In genomic region chr21:37878946-37879660, GRCh38 we compare ENCODE assay signal across 14 cellular contexts. TPM values are rescaled to one million over a fixed set of nuclear protein-coding genes. Genes with fewer than 3 reads are reported as not detected.
A peak's percentile ranks its signal among the peaks of the same experiment; 100 is the strongest.
DNase-seq lines count a peak whose midpoint lies in the region; ATAC-seq and TF ChIP-seq lines count a peak whose summit lies in the region.
"Had no signal": no experiment of that assay in that cellular context is flagged by ENCODE, and none has a peak within 500 bp of the region (broad histone marks: within the 10 kb centered on the region; RNA-seq: fewer than 3 reads in every experiment).

No MANE protein-coding gene starts in this region.

- TF ChIP-seq CTCF in osteocyte (IDR thresholded peaks at IDR 0.05) = no peak
- no peak for TF ChIP-seq CTCF in PC-9 (conservative IDR thresholded peaks at IDR 0.05)

- no peak overlapping the region for H3K4me3 Mint-ChIP-seq in activated CD4-positive, alpha-beta T cell treated with anti-CD3 and anti-CD28 coated beads for 36 hours
- no peak overlapping the region for H3K4me3 Mint-ChIP-seq in osteocyte (ENCODE audit: unreplicated experiment)
- H3K4me3 Mint-ChIP-seq: activated CD8-positive, alpha-beta memory T cell treated with anti-CD3 and anti-CD28 coated beads, Interleukin-2, amount 10 ng/mL, durations not matched to agents 7 days and 5 days had no signal

- H3K79me2 ChIP-seq in PC-9 (ENCODE audit: low read depth) = no peaks in the 10 kb centered on the region

- no peak overlapping the region for H3K4me2 ChIP-seq in PC-9

- H3K36me3 Mint-ChIP-seq in activated CD4-positive, alpha-beta T cell treated with anti-CD3 and anti-CD28 coated beads for 36 hours (ENCODE audit: low read depth) = no peaks in the 10 kb centered on the region
- H3K36me3 Mint-ChIP-seq in osteocyte (ENCODE audit: unreplicated experiment) = no peaks in the 10 kb centered on the region
- H3K36me3 Mint-ChIP-seq: activated CD8-positive, alpha-beta memory T cell treated with anti-CD3 and anti-CD28 coated beads, Interleukin-2, amount 10 ng/mL, durations not matched to agents 7 days and 5 days had no signal

- no peaks in the 10 kb centered on the region for H4K20me1 ChIP-seq in PC-9 (ENCODE audit: insufficient read depth)

- no TSS peak for BruUV-seq in PC-9 (replicated peaks; lab: Mats Ljungman, UMichigan)

- no peaks in the 10 kb centered on the region for H3K36me3 ChIP-seq in PC-9 (ENCODE audit: low read depth)
- H3K36me3 ChIP-seq: prostate gland had no signal

- intact Hi-C loops in activated CD4-positive, alpha-beta T cell treated with anti-CD3 and anti-CD28 coated beads for 36 hours (cut with DNase I, micrococcal nuclease) = no loop called here
- intact Hi-C loops in PC-9 (cut with micrococcal nuclease; ENCODE audit: unreplicated experiment) = no loop called here

- no peak for DNase-seq in activated CD4-positive, alpha-beta T cell treated with anti-CD3 and anti-CD28 coated beads for 36 hours
- DNase-seq in activated CD4-positive, alpha-beta T cell treated with anti-CD3 and anti-CD28 coated beads, Interleukin-2, amount 50 U/mL, for 48 hours = no peak
- DNase-seq in NCI-H226 (peak; percentile 77), cerebellar cortex (ENCODE audit: low spot score) (peak; percentile 41), osteocyte (ENCODE audit: extremely low spot score, unreplicated experiment) (no peak), dedifferentiated amniotic fluid mesenchymal stem cell (ENCODE audit: extremely low spot score) (no peak), PC-9 (no peak)
- DNase-seq in stimulated activated CD4-positive, alpha-beta T cell treated with anti-CD3 and anti-CD28 coated beads, Interleukin-2, amount 100 ng/mL, for 24 hours = no peak
- DNase-seq: activated CD8-positive, alpha-beta memory T cell treated with anti-CD3 and anti-CD28 coated beads, Interleukin-2, amount 10 ng/mL, durations not matched to agents 7 days and 5 days; aorta; NCI-H2081; SW 1271 had no signal

- H3K9me2 ChIP-seq in PC-9 (ENCODE audit: insufficient read depth) = no peaks in the 10 kb centered on the region

- H3K27me3 Mint-ChIP-seq in activated CD4-positive, alpha-beta T cell treated with anti-CD3 and anti-CD28 coated beads for 36 hours = peaks cover 2% of the 10 kb centered on the region
- no peaks in the 10 kb centered on the region for H3K27me3 Mint-ChIP-seq in osteocyte (ENCODE audit: unreplicated experiment)
- H3K27me3 Mint-ChIP-seq: activated CD8-positive, alpha-beta memory T cell treated with anti-CD3 and anti-CD28 coated beads, Interleukin-2, amount 10 ng/mL, durations not matched to agents 7 days and 5 days had no signal

- H3F3A ChIP-seq in PC-9 (ENCODE audit: insufficient read depth, low read depth) = no peaks in the 10 kb centered on the region

- no peak overlapping the region for H2AFZ ChIP-seq in PC-9

- H3K4me3 ChIP-seq in PC-9 = no peak overlapping the region
- H3K4me3 ChIP-seq: prostate gland had no signal

- H3K27me3 ChIP-seq in PC-9 (ENCODE audit: insufficient read depth, low read depth) = no peaks in the 10 kb centered on the region; the same call in 1 of the 2 replicates

- POLR2A ChIA-PET in activated CD4-positive, alpha-beta T cell treated with anti-CD3 and anti-CD28 coated beads for 36 hours (lab: Charles Lee) = no interaction called here
- POLR2A ChIA-PET in PC-9 (lab: Charles Lee; ENCODE audit: unreplicated experiment) = no interaction called here

- no peak overlapping the region for H3K27ac ChIP-seq in PC-9
- H3K27ac ChIP-seq: prostate gland had no signal

- peaks cover 13% of the 10 kb centered on the region for H3K4me1 Mint-ChIP-seq in activated CD4-positive, alpha-beta T cell treated with anti-CD3 and anti-CD28 coated beads for 36 hours
- H3K4me1 Mint-ChIP-seq in osteocyte (ENCODE audit: unreplicated experiment) = peaks cover 51% of the 10 kb centered on the region
- H3K4me1 Mint-ChIP-seq: activated CD8-positive, alpha-beta memory T cell treated with anti-CD3 and anti-CD28 coated beads, Interleukin-2, amount 10 ng/mL, durations not matched to agents 7 days and 5 days had no signal

- no peaks in the 10 kb centered on the region for H3K4me1 ChIP-seq in PC-9 (replicated peaks; ENCODE audit: insufficient read depth)
- H3K4me1 ChIP-seq: prostate gland had no signal

- peak; percentile 55 for ATAC-seq in activated CD4-positive, alpha-beta T cell treated with anti-CD3 and anti-CD28 coated beads for 36 hours
- ATAC-seq: activated CD8-positive, alpha-beta memory T cell treated with anti-CD3 and anti-CD28 coated beads, Interleukin-2, amount 10 ng/mL, durations not matched to agents 7 days and 5 days had no signal

- no peaks in the 10 kb centered on the region for H3K9me3 Mint-ChIP-seq in activated CD4-positive, alpha-beta T cell treated with anti-CD3 and anti-CD28 coated beads for 36 hours (ENCODE audit: low read depth)
- H3K9me3 Mint-ChIP-seq in osteocyte (ENCODE audit: unreplicated experiment) = no peaks in the 10 kb centered on the region

- CTCF ChIA-PET in activated CD4-positive, alpha-beta T cell treated with anti-CD3 and anti-CD28 coated beads for 36 hours (lab: Charles Lee) = no interaction called here
- CTCF ChIA-PET in PC-9 (lab: Charles Lee) = no interaction called here

- no peaks in the 10 kb centered on the region for H3K9me3 ChIP-seq in PC-9 (ENCODE audit: insufficient read depth, low read depth)
- H3K9me3 ChIP-seq: prostate gland had no signal

- H3K27ac Mint-ChIP-seq in activated CD4-positive, alpha-beta T cell treated with anti-CD3 and anti-CD28 coated beads for 36 hours = no peak overlapping the region
- peak overlapping the region; percentile 40 for H3K27ac Mint-ChIP-seq in osteocyte (ENCODE audit: unreplicated experiment)
- H3K27ac Mint-ChIP-seq: activated CD8-positive, alpha-beta memory T cell treated with anti-CD3 and anti-CD28 coated beads, Interleukin-2, amount 10 ng/mL, durations not matched to agents 7 days and 5 days had no signal

RNA-seq across cellular contexts. Expression of gene KCNJ6, which starts 37.2 kb away (rescaled TPM):
- not detected for total RNA-seq in activated CD4-positive, alpha-beta T cell treated with anti-CD3 and anti-CD28 coated beads for 36 hours
- total RNA-seq in osteocyte = 9.2 and 10.5 TPM in 2 replicates
- not detected in 2 replicates for total RNA-seq in PC-9 (2021)
- total RNA-seq: activated CD8-positive, alpha-beta memory T cell treated with anti-CD3 and anti-CD28 coated beads, Interleukin-2, amount 10 ng/mL, durations not matched to agents 7 days and 5 days; lung microvascular endothelial cell had no signal

Comparison
In these comparisons a context has a peak if more than half of its experiments do, and no peak if none do; other contexts are left out.
1. DNase-seq: peak in NCI-H226 (single experiment) and cerebellar cortex (single experiment); none in activated CD4-positive, alpha-beta T cell treated with anti-CD3 and anti-CD28 coated beads for 36 hours (single experiment), activated CD4-positive, alpha-beta T cell treated with anti-CD3 and anti-CD28 coated beads, Interleukin-2, amount 50 U/mL, for 48 hours (0 of 2), osteocyte (single experiment), stimulated activated CD4-positive, alpha-beta T cell treated with anti-CD3 and anti-CD28 coated beads, Interleukin-2, amount 100 ng/mL, for 24 hours (0 of 2), dedifferentiated amniotic fluid mesenchymal stem cell (single experiment) and PC-9 (0 of 2).
2. RNA of gene KCNJ6, which starts 37.2 kb away (total RNA-seq): 9.2 to 10.5 TPM in osteocyte; not detected in activated CD4-positive, alpha-beta T cell treated with anti-CD3 and anti-CD28 coated beads for 36 hours and not detected in PC-9; every median in the first group is over 10 times any median in the second.